Comparison of ENCODE assay signal across 10 cellular contexts in the genomic region with DNA sequence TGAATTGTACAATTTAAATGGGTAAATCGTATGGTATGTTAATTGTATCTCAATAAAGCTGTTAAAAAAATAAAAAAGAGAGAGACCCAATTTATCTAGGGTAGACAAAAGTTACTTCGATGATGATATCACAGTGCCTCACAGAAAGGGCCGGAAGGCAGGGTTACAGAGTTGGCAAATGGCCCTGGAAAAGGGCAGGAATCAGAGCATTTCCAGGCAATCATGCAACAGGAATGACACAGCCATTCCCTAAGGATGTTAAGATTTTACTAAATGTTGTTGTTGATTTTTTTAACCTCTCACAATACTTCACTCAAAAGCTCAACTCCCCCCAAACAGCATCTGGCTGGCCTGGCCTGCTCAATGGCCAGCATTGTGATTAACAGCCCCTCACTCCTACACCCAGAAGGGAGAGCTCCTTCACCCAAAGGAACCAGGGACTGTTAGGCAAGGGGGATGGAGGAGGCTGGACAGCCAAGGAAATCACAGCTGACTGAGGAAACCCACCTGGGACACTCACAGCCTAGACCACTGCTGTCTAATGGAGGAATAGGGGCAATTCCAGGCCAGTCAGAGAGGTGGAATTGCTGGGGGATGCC. TPM values are rescaled to one million over a fixed set of nuclear protein-coding genes. Genes with fewer than 3 reads are reported as not detected.
DNase-seq lines count a peak whose midpoint lies in the region; ATAC-seq, FAIRE-seq and TF ChIP-seq lines count a peak whose summit lies in the region.
"Had no signal": no experiment of that assay in that cellular context is flagged by ENCODE, and none has a peak within 500 bp of the region (broad histone marks: within the 10 kb centered on the region; RNA-seq: fewer than 3 reads in every experiment).

No MANE protein-coding gene starts in this region.

- CTCF ChIA-PET in activated CD4-positive, alpha-beta T cell treated with anti-CD3 and anti-CD28 coated beads, Interleukin-2, amount 10 ng/mL, durations not matched to agents 7 days and 5 days (lab: Charles Lee): interaction anchor here (1.1 to 1.9 kb wide), 2 partner anchors 11 to 182 kb away, joined by 3 to 6 read pairs; no protein-coding TSS in a partner anchor

- peak overlapping the region; percentile 24 for H3K4me2 ChIP-seq in astrocyte (ENCODE audit: low read length)
- H3K4me2 ChIP-seq: A549 had no signal

- H3K9me3 ChIP-seq in astrocyte (ENCODE audit: insufficient read depth, low read depth, low read length): no peaks in the 10 kb centered on the region
- no peaks in the 10 kb centered on the region for H3K9me3 ChIP-seq in suprapubic skin
- H3K9me3 ChIP-seq: A549 had no signal

- peaks cover 7% of the 10 kb centered on the region for H3K9me3 Mint-ChIP-seq in activated CD4-positive, alpha-beta T cell treated with anti-CD3 and anti-CD28 coated beads, Interleukin-2, amount 10 ng/mL, durations not matched to agents 7 days and 5 days
- H3K9me3 Mint-ChIP-seq in astrocyte (ENCODE audit: unreplicated experiment): peaks cover 3% of the 10 kb centered on the region
- H3K9me3 Mint-ChIP-seq in immature natural killer cell: no peaks in the 10 kb centered on the region

- no peak for FAIRE-seq in astrocyte (lab: Jason Lieb, UNC)
- FAIRE-seq: A549, TTC549 had no signal

- no peak for ATAC-seq in GM21360 (IDR thresholded peaks at IDR 0.05; ENCODE audit: unreplicated experiment)
- ATAC-seq: A549 had no signal

- no peaks in the 10 kb centered on the region for H3K79me2 ChIP-seq in astrocyte (ENCODE audit: insufficient read depth, low read length)

- H3K27ac Mint-ChIP-seq in activated CD4-positive, alpha-beta T cell treated with anti-CD3 and anti-CD28 coated beads, Interleukin-2, amount 10 ng/mL, durations not matched to agents 7 days and 5 days: peak overlapping the region; percentile 64
- H3K27ac Mint-ChIP-seq in astrocyte (ENCODE audit: unreplicated experiment) (no peak overlapping the region), immature natural killer cell (peak overlapping the region in 4 of 6 donors; percentile 25 to 84 (median 68))

- H3K27me3 Mint-ChIP-seq in activated CD4-positive, alpha-beta T cell treated with anti-CD3 and anti-CD28 coated beads, Interleukin-2, amount 10 ng/mL, durations not matched to agents 7 days and 5 days: no peaks in the 10 kb centered on the region
- H3K27me3 Mint-ChIP-seq in astrocyte (ENCODE audit: low read depth, unreplicated experiment): peaks cover 14% of the 10 kb centered on the region
- H3K27me3 Mint-ChIP-seq in immature natural killer cell (ENCODE audit: low read depth in 3 of 3): peaks cover 0 to 4% (median 0%) of the 10 kb centered on the region in 3 donors

- H3K9ac ChIP-seq in astrocyte (ENCODE audit: low read length): no peak overlapping the region

- no peak for TF ChIP-seq POLR2A in suprapubic skin (IDR thresholded peaks at IDR 0.05)

- peak overlapping the region; percentile 50 for H3K27ac ChIP-seq in astrocyte (ENCODE audit: low read depth, low read length)
- H3K27ac ChIP-seq in suprapubic skin: peak overlapping the region; percentile 57
- H3K27ac ChIP-seq: A549 had no signal

- H3K4me1 ChIP-seq in astrocyte (ENCODE audit: insufficient read depth, low read length) (peaks cover 18% of the 10 kb centered on the region), suprapubic skin (peaks cover 32% of the 10 kb centered on the region)

- H3K4me3 Mint-ChIP-seq in activated CD4-positive, alpha-beta T cell treated with anti-CD3 and anti-CD28 coated beads, Interleukin-2, amount 10 ng/mL, durations not matched to agents 7 days and 5 days: no peak overlapping the region
- no peak overlapping the region for H3K4me3 Mint-ChIP-seq in astrocyte (ENCODE audit: unreplicated experiment)
- H3K4me3 Mint-ChIP-seq in immature natural killer cell: no peak overlapping the region

- no peak for TF ChIP-seq CTCF in astrocyte (IDR thresholded peaks at IDR 0.05; ENCODE audit: insufficient read depth, low read depth, low read length)
- TF ChIP-seq CTCF in suprapubic skin (IDR thresholded peaks at IDR 0.05): no peak

- H3K36me3 ChIP-seq in astrocyte (ENCODE audit: insufficient read depth, low read length) (peaks cover 2% of the 10 kb centered on the region), suprapubic skin (peaks cover 6% of the 10 kb centered on the region)

- H2AFZ ChIP-seq in astrocyte (ENCODE audit: low read depth, low read length): no peak overlapping the region

- no peak for TF ChIP-seq EP300 in suprapubic skin (IDR thresholded peaks at IDR 0.05)

- no peak for DNase-seq in activated CD4-positive, alpha-beta T cell treated with anti-CD3 and anti-CD28 coated beads, Interleukin-2, amount 10 ng/mL, durations not matched to agents 7 days and 5 days
- DNase-seq in activated CD4-positive, alpha-beta T cell treated with anti-CD3 and anti-CD28 coated beads for 4 hours: no peak
- DNase-seq in astrocyte (ENCODE audit: low read depth) (peak; percentile 76), immature natural killer cell (no peak), suprapubic skin (ENCODE audit: low spot score in 2 of 2) (no peak), retina (no peak)
- no peak for DNase-seq in effector CD8-positive, alpha-beta T cell (lab: John Stamatoyannopoulos, UW)

- POLR2A ChIA-PET in activated CD4-positive, alpha-beta T cell treated with anti-CD3 and anti-CD28 coated beads, Interleukin-2, amount 10 ng/mL, durations not matched to agents 7 days and 5 days (lab: Charles Lee): no interaction called here

- WGBS in suprapubic skin: 22% methylated on average over 3 of the region's 3 CpGs

- no peak overlapping the region for H3K4me3 ChIP-seq in astrocyte (ENCODE audit: insufficient read depth, low read depth, low read length)
- no peak overlapping the region for H3K4me3 ChIP-seq in suprapubic skin
- H3K4me3 ChIP-seq: A549 had no signal

- peaks cover 51% of the 10 kb centered on the region for H3K36me3 Mint-ChIP-seq in activated CD4-positive, alpha-beta T cell treated with anti-CD3 and anti-CD28 coated beads, Interleukin-2, amount 10 ng/mL, durations not matched to agents 7 days and 5 days (ENCODE audit: low read depth)
- H3K36me3 Mint-ChIP-seq in astrocyte (ENCODE audit: low read depth, unreplicated experiment) (peaks cover 29% of the 10 kb centered on the region), immature natural killer cell (peaks cover 9 to 32% (median 21%) of the 10 kb centered on the region in 3 donors)

- H3K4me1 Mint-ChIP-seq in activated CD4-positive, alpha-beta T cell treated with anti-CD3 and anti-CD28 coated beads, Interleukin-2, amount 10 ng/mL, durations not matched to agents 7 days and 5 days: peaks cover 60% of the 10 kb centered on the region
- H3K4me1 Mint-ChIP-seq in astrocyte (ENCODE audit: low read depth, unreplicated experiment): peaks cover 6% of the 10 kb centered on the region
- peaks cover 24% of the 10 kb centered on the region in 2 donors for H3K4me1 Mint-ChIP-seq in immature natural killer cell

- H3K27me3 ChIP-seq in astrocyte (ENCODE audit: insufficient read depth, low read length) (no peaks in the 10 kb centered on the region), suprapubic skin (no peaks in the 10 kb centered on the region)

- no peaks in the 10 kb centered on the region for H4K20me1 ChIP-seq in astrocyte (ENCODE audit: insufficient read depth, low read length)

RNA-seq across cellular contexts. Expression of gene SP100, which starts 7.7 kb away (rescaled TPM):
- total RNA-seq in activated CD4-positive, alpha-beta T cell treated with anti-CD3 and anti-CD28 coated beads, Interleukin-2, amount 10 ng/mL, durations not matched to agents 7 days and 5 days: 100 to 1,000 TPM; 364 to 392 TPM
- 169 and 186 TPM in 2 replicates for total RNA-seq in astrocyte
- polyA plus RNA-seq in immature natural killer cell: 100 to 1,000 TPM in 1 of 3 donors, 10 to 100 TPM in 2; 85.8 to 221 (median 94.5) TPM
- total RNA-seq in suprapubic skin: 100 to 1,000 TPM in 1 of 4 donors, 10 to 100 TPM in 3; 38.7 to 118 (median 65.6) TPM
